In genomic region chr16:52363082-52363481, GRCh38 we compare ENCODE assay signal across 24 cellular contexts.
"Had no signal": no experiment of that assay in that cellular context is flagged by ENCODE, and none has a peak within 500 bp of the region (broad histone marks: within the 10 kb centered on the region; RNA-seq: fewer than 3 reads in every experiment).

No MANE protein-coding gene starts in this region.

- FAIRE-seq: islet of Langerhans, kidney had no signal

- DNase-seq: hypothalamus; immature natural killer cell; kidney; left colon; left lung; mesendoderm; naive thymus-derived CD4-positive, alpha-beta T cell; ovary; stimulated activated CD4-positive, alpha-beta T cell treated with anti-CD3 and anti-CD28 coated beads, Interleukin-12 subunit alpha, Interleukin-12 subunit beta, amount 100 ng/mL, for 4 hours; stimulated activated CD4-positive, alpha-beta T cell treated with anti-CD3 and anti-CD28 coated beads, Interleukin-15, amount 100 ng/mL, for 24 hours; stimulated activated CD4-positive, alpha-beta T cell treated with anti-CD3 and anti-CD28 coated beads, Interleukin-2, amount 100 ng/mL, for 24 hours; stimulated activated CD4-positive, alpha-beta T cell treated with anti-CD3 and anti-CD28 coated beads, Interleukin-4, amount 100 ng/mL, for 1 hour; stimulated activated naive B cell treated with anti-CD40 and anti-IgM and Interleukin-4, amounts not matched to agents 10 μg/mL and 1 μg/mL and 100 μg/mL, for 72 hours; stimulated activated naive CD8-positive, alpha-beta T cell treated with anti-CD3 and anti-CD28 coated beads, Interleukin-15, Interleukin-2, amounts not matched to agents 100 U/mL and 50 U/mL, for 24 hours; stomach; testis; thyroid gland; transverse colon; upper lobe of left lung had no signal

- H3K9me3 ChIP-seq: left lung, ovary, right atrium auricular region, testis, thyroid gland, transverse colon, upper lobe of left lung, vagina had no signal

- H3K27me3 ChIP-seq: left lung, ovary, right atrium auricular region, stomach, testis, thyroid gland, transverse colon, upper lobe of left lung, vagina had no signal

- H3K36me3 ChIP-seq: left lung, ovary, right atrium auricular region, stomach, thyroid gland, transverse colon, upper lobe of left lung, vagina had no signal

- H3K27ac ChIP-seq: left lung, ovary, right atrium auricular region, skin epidermis, stomach, testis, thyroid gland, transverse colon, upper lobe of left lung, vagina had no signal

- H3K4me3 ChIP-seq: left lung, lung, ovary, right atrium auricular region, skin epidermis, stomach, testis, thyroid gland, transverse colon, upper lobe of left lung, vagina had no signal

- H3K4me1 ChIP-seq: left lung, right atrium auricular region, stomach, testis, thyroid gland, transverse colon, upper lobe of left lung, vagina had no signal
